In genomic region chr6:159978291-159979135, GRCh38 we compare ENCODE assay signal across 8 cellular contexts. TPM values are rescaled to one million over a fixed set of nuclear protein-coding genes. Genes with fewer than 3 reads are reported as not detected.
DNase-seq lines count a peak whose midpoint lies in the region; ATAC-seq and TF ChIP-seq lines count a peak whose summit lies in the region.

No MANE protein-coding gene starts in this region.

- no peaks in the 10 kb centered on the region for H3K27me3 ChIP-seq in mammary epithelial cell (ENCODE audit: insufficient read depth, low read length)
- H3K27me3 ChIP-seq in esophagus squamous epithelium: no peaks in the 10 kb centered on the region

- intact Hi-C loops in MCF 10A (cut with micrococcal nuclease) (no loop called here), mammary epithelial cell (cut with micrococcal nuclease) (no loop called here), esophagus squamous epithelium (cut with DNase I) (loop anchor here (10.0 kb wide), 1 partner anchor 56 kb away; no protein-coding TSS in a partner anchor), posterior cingulate gyrus (cut with DNase I) (no loop called here)

- peaks cover 5% of the 10 kb centered on the region for H3K36me3 Mint-ChIP-seq in MCF 10A (ENCODE audit: insufficient read depth, unreplicated experiment)
- peaks cover 40% of the 10 kb centered on the region for H3K36me3 Mint-ChIP-seq in stimulated activated effector memory CD8-positive, alpha-beta T cell treated with anti-CD3 and anti-CD28 coated beads, Interleukin-12 subunit alpha, Interleukin-12 subunit beta, amount 100 ng/mL, for 72 hours

- H3K9ac ChIP-seq in mammary epithelial cell (ENCODE audit: insufficient read depth, low read length): no peak overlapping the region

- peak overlapping the region; percentile 47 for H3K27ac Mint-ChIP-seq in MCF 10A (ENCODE audit: low read depth, unreplicated experiment)
- H3K27ac Mint-ChIP-seq in stimulated activated effector memory CD8-positive, alpha-beta T cell treated with anti-CD3 and anti-CD28 coated beads, Interleukin-12 subunit alpha, Interleukin-12 subunit beta, amount 100 ng/mL, for 72 hours: peak overlapping the region; percentile 98

- DNase-seq in MCF 10A (ENCODE audit: unreplicated experiment) (peak; percentile 61), mammary epithelial cell (no peak), esophagus squamous epithelium (lab: John Stamatoyannopoulos, UW) (no peak), SHP77 (lab: John Stamatoyannopoulos, UW) (no peak), posterior cingulate gyrus (no peak)
- peak; percentile 37 to 72 for DNase-seq in stimulated activated effector memory CD8-positive, alpha-beta T cell treated with anti-CD3 and anti-CD28 coated beads, Interleukin-12 subunit alpha, Interleukin-12 subunit beta, amount 100 ng/mL, for 72 hours (ENCODE audit: low spot score in 2 of 2)

- no peak overlapping the region for H3K4me2 ChIP-seq in mammary epithelial cell (ENCODE audit: insufficient read depth, low read depth, low read length)

- CTCF ChIA-PET in MCF 10A (lab: Yijun Ruan, JAX) (interaction anchor here (0.5 to 1.1 kb wide), 5 partner anchors 10 to 207 kb away, joined by 3 to 7 read pairs (median 3); no protein-coding TSS in a partner anchor), mammary epithelial cell (lab: Charles Lee; ENCODE audit: low non-redundant PET) (no interaction called here)

- no peak overlapping the region for H2AFZ ChIP-seq in mammary epithelial cell (ENCODE audit: low read depth, low read length)

- no TSS peak for BruUV-seq in MCF 10A (replicated peaks; lab: Mats Ljungman, UMichigan)
- no TSS peak for BruUV-seq in mammary epithelial cell (replicated peaks; lab: Mats Ljungman, UMichigan)

- peaks cover 10% of the 10 kb centered on the region for H4K20me1 ChIP-seq in mammary epithelial cell (ENCODE audit: insufficient read depth, low read length)

- no peak overlapping the region for H3K27ac ChIP-seq in mammary epithelial cell (ENCODE audit: insufficient read depth, low read depth, low read length)
- peak overlapping the region; percentile 63 to 84 (median 78) for H3K27ac ChIP-seq in esophagus squamous epithelium

- peaks cover 96% of the 10 kb centered on the region for H3K79me2 ChIP-seq in mammary epithelial cell (ENCODE audit: insufficient read depth, low read length)

- peaks cover 77% of the 10 kb centered on the region for H3K4me1 Mint-ChIP-seq in MCF 10A (ENCODE audit: insufficient read depth, unreplicated experiment)
- H3K4me1 Mint-ChIP-seq in stimulated activated effector memory CD8-positive, alpha-beta T cell treated with anti-CD3 and anti-CD28 coated beads, Interleukin-12 subunit alpha, Interleukin-12 subunit beta, amount 100 ng/mL, for 72 hours: peaks cover 94% of the 10 kb centered on the region

- POLR2A ChIA-PET in MCF 10A (lab: Yijun Ruan, JAX): interaction anchor here (0.8 to 3.0 kb wide), 11 partner anchors 9 to 66 kb away, joined by 3 to 15 read pairs (median 5); no protein-coding TSS in a partner anchor

- TF ChIP-seq POLR2A in esophagus squamous epithelium (IDR thresholded peaks at IDR 0.05): no peak

- ATAC-seq in HG02763 (IDR thresholded peaks at IDR 0.05; ENCODE audit: unreplicated experiment): peak; percentile 29
- peak; percentile 71 for ATAC-seq in stimulated activated effector memory CD8-positive, alpha-beta T cell treated with anti-CD3 and anti-CD28 coated beads, Interleukin-12 subunit alpha, Interleukin-12 subunit beta, amount 100 ng/mL, for 72 hours

- no peaks in the 10 kb centered on the region for H3K27me3 Mint-ChIP-seq in MCF 10A (ENCODE audit: insufficient read depth, unreplicated experiment)

- H3K4me1 ChIP-seq in mammary epithelial cell (ENCODE audit: insufficient read depth, low read length) (peaks cover 33% of the 10 kb centered on the region), esophagus squamous epithelium (peaks cover 59 to 96% (median 69%) of the 10 kb centered on the region in 3 donors)

- H3K4me3 Mint-ChIP-seq in MCF 10A (ENCODE audit: unreplicated experiment): peak overlapping the region; percentile 17
- H3K4me3 Mint-ChIP-seq in stimulated activated effector memory CD8-positive, alpha-beta T cell treated with anti-CD3 and anti-CD28 coated beads, Interleukin-12 subunit alpha, Interleukin-12 subunit beta, amount 100 ng/mL, for 72 hours: peak overlapping the region; percentile 78

- WGBS in mammary epithelial cell (ENCODE audit: low coverage, missing lambda C conversion rate): 96% methylated on average over 12 of the region's 13 CpGs
- WGBS in esophagus squamous epithelium, 2 donors: 31 to 39% methylated on average over 9 to 11 of the region's 13 CpGs

- TF ChIP-seq CTCF in MCF 10A (IDR thresholded peaks at IDR 0.05; ENCODE audit: unreplicated experiment): no peak
- no peak for TF ChIP-seq CTCF in mammary epithelial cell (conservative IDR thresholded peaks at IDR 0.05 in 1 of 2, IDR thresholded peaks at IDR 0.05 in 1 of 2; ENCODE audit: extremely low read depth in 1 of 2, insufficient read depth in 1 of 2, low read depth in 1 of 2, low read length in 2 of 2)
- no peak for TF ChIP-seq CTCF in esophagus squamous epithelium (IDR thresholded peaks at IDR 0.05)

- no peaks in the 10 kb centered on the region for H3K9me3 Mint-ChIP-seq in MCF 10A (ENCODE audit: unreplicated experiment)
- H3K9me3 Mint-ChIP-seq in stimulated activated effector memory CD8-positive, alpha-beta T cell treated with anti-CD3 and anti-CD28 coated beads, Interleukin-12 subunit alpha, Interleukin-12 subunit beta, amount 100 ng/mL, for 72 hours: no peaks in the 10 kb centered on the region

- H3K9me3 ChIP-seq in mammary epithelial cell (replicated peaks; ENCODE audit: insufficient read depth, low read length) (no peaks in the 10 kb centered on the region), esophagus squamous epithelium (no peaks in the 10 kb centered on the region)

- in situ Hi-C loops in mammary epithelial cell (cut with MboI; ENCODE audit: low sequenced_read_pairs in 2 of 2): no loop called here

- dilution Hi-C loops in mammary epithelial cell (cut with HindIII; ENCODE audit: low sequenced_read_pairs): no loop called here

- H3K36me3 ChIP-seq in mammary epithelial cell (ENCODE audit: insufficient read depth, low read length) (no peaks in the 10 kb centered on the region), esophagus squamous epithelium (no peaks in the 10 kb centered on the region)

- no peak overlapping the region for H3K4me3 ChIP-seq in mammary epithelial cell (replicated peaks in 1 of 3; ENCODE audit: insufficient read depth in 1 of 3, low read depth in 2 of 3, low read length in 3 of 3)
- peak overlapping the region in 1 of 4 donors; percentile 24 for H3K4me3 ChIP-seq in esophagus squamous epithelium

TF ChIP-seq in PFSK-1, 5 proteins besides CTCF, POLR2A, EP300 and RAD21:
- TF ChIP-seq REST (IDR thresholded peaks at IDR 0.05; ENCODE audit: insufficient read depth in 1 of 2, low read depth in 2 of 2, low read length in 2 of 2): peak in 1 of 2 experiments; percentile 48; a peak in 1 of 4 replicates
- TF ChIP-seq POLR2AphosphoS5 (IDR thresholded peaks at IDR 0.05; ENCODE audit: low read depth, low read length): no peak
- no peak for TF ChIP-seq TAF1 (IDR thresholded peaks at IDR 0.05; ENCODE audit: borderline replicate concordance, insufficient read depth, low read length)
- peak; percentile 84; the same call in 1 of the 2 replicates for TF ChIP-seq SIN3A (IDR thresholded peaks at IDR 0.05; ENCODE audit: borderline replicate concordance, insufficient read depth, low read length)
- TF ChIP-seq FOXP2 (optimal IDR thresholded peaks at IDR 0.05; ENCODE audit: borderline replicate concordance, extremely low read depth, extremely low read length, insufficient read depth): no peak

RNA-seq across cellular contexts. Expression of gene IGF2R, which starts 9.6 kb away (rescaled TPM):
- total RNA-seq in MCF 10A (2022) (160 and 234 TPM in 2 replicates), mammary epithelial cell (100 to 1,000 TPM; 120 to 171 TPM), esophagus squamous epithelium (10 to 100 TPM; 38.2 to 56.1 (median 52.0) TPM)
- polyA plus RNA-seq in mammary epithelial cell: 23.0 TPM
- 227 TPM for polyA minus RNA-seq in mammary epithelial cell
- polyA plus RNA-seq in PFSK-1 (2012; ENCODE audit: insufficient read length, low read depth): 164 TPM

Comparison
In these comparisons a context has a peak if more than half of its experiments do, and no peak if none do; other contexts are left out.
1. DNase-seq: peak in MCF 10A (single experiment) and stimulated activated effector memory CD8-positive, alpha-beta T cell treated with anti-CD3 and anti-CD28 coated beads, Interleukin-12 subunit alpha, Interleukin-12 subunit beta, amount 100 ng/mL, for 72 hours (2 of 2); none in mammary epithelial cell (single experiment), esophagus squamous epithelium (single experiment), SHP77 (0 of 2) and posterior cingulate gyrus (0 of 10).